In the genomic region with DNA sequence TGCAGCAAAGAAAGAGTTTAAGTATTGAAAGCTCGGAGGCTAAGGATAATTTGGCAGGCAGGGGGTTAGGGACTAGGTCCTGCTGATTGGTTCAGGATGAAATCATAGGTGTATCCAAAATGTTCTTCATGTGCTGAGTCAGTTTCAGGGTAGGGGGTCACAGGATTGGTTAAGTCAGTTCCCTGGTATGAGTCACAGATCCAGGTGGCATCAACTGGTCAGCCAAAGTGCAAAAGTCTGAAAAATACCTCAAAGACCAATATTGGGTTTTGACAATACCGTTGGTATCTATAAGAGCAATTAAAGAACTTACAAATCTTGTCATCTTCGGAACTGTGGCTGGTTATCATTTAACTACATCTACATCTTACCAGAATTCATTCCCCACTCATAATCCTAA, we compare ENCODE assay signal across 16 cellular contexts. TPM values are rescaled to one million over a fixed set of nuclear protein-coding genes. Genes with fewer than 3 reads are reported as not detected.
DNase-seq lines count a peak whose midpoint lies in the region; ATAC-seq and TF ChIP-seq lines count a peak whose summit lies in the region.
"Had no signal": no experiment of that assay in that cellular context is flagged by ENCODE, and none has a peak within 500 bp of the region (broad histone marks: within the 10 kb centered on the region; RNA-seq: fewer than 3 reads in every experiment).

No MANE protein-coding gene starts in this region.

- peak overlapping the region; percentile 71; the same call in 1 of the 2 replicates for H3K27ac ChIP-seq in DND-41 (ENCODE audit: low read length)
- H3K27ac ChIP-seq in naive thymus-derived CD4-positive, alpha-beta T cell (ENCODE audit: low read depth, low read length): peak overlapping the region; percentile 75
- H3K27ac ChIP-seq: BLaER1, cardiac muscle cell, stomach, VCaP had no signal

- H3K36me3 Mint-ChIP-seq in HFFc6 (ENCODE audit: low read depth): no peaks in the 10 kb centered on the region
- H3K36me3 Mint-ChIP-seq in activated T-helper 1 cell treated with anti-CD3 and anti-CD28 coated beads, Interleukin-12 subunit alpha, Interleukin-12 subunit beta, Interleukin-2, Interleukin-4 antibody, amounts not matched to agents 30 ng/mL and 10 ng/mL and 1 ng/mL, durations not matched to agents 14 hours and 24 hours and 36 hours (ENCODE audit: low read depth): peaks cover 10% of the 10 kb centered on the region
- peaks cover 0 to 39% (median 0%) of the 10 kb centered on the region in 5 donors for H3K36me3 Mint-ChIP-seq in naive thymus-derived CD4-positive, alpha-beta T cell

- no peaks in the 10 kb centered on the region for H3K36me3 ChIP-seq in DND-41 (ENCODE audit: insufficient read depth, low read length)
- H3K36me3 ChIP-seq in naive thymus-derived CD4-positive, alpha-beta T cell (ENCODE audit: control insufficient read depth in 2 of 3, insufficient read depth in 3 of 3, low read length in 3 of 3): no peaks in the 10 kb centered on the region
- H3K36me3 ChIP-seq: BLaER1, cardiac muscle cell, HAP-1, heart left ventricle, stomach had no signal

- H2AFZ ChIP-seq in DND-41 (ENCODE audit: low read depth, low read length): no peak overlapping the region; the same call in 1 of the 2 replicates

- H3K4me3 ChIP-seq in DND-41 (ENCODE audit: low read depth in 1 of 2, low read length in 2 of 2): no peak overlapping the region
- H3K4me3 ChIP-seq in naive thymus-derived CD4-positive, alpha-beta T cell (ENCODE audit: low read length): peak overlapping the region; percentile 31
- H3K4me3 ChIP-seq: BLaER1, cardiac muscle cell, HAP-1, heart left ventricle, stomach had no signal

- CTCF ChIA-PET in naive thymus-derived CD4-positive, alpha-beta T cell (lab: Charles Lee): interaction anchor here (0.7 to 6.2 kb wide), 8 partner anchors 12 to 48 kb away, joined by 4 to 66 read pairs (median 6); no protein-coding TSS in a partner anchor

- H3K27me3 ChIP-seq in DND-41 (ENCODE audit: insufficient read depth, low read length, poor library complexity): no peaks in the 10 kb centered on the region
- H3K27me3 ChIP-seq in naive thymus-derived CD4-positive, alpha-beta T cell (ENCODE audit: control insufficient read depth in 2 of 2, insufficient read depth in 2 of 2, low read length in 2 of 2): no peaks in the 10 kb centered on the region
- H3K27me3 ChIP-seq: BLaER1, cardiac muscle cell, stomach had no signal

- H4K20me1 ChIP-seq in DND-41 (ENCODE audit: insufficient read depth, low read length): no peaks in the 10 kb centered on the region
- H4K20me1 ChIP-seq: BLaER1 had no signal

- H3K9me3 Mint-ChIP-seq in HFFc6: no peaks in the 10 kb centered on the region
- H3K9me3 Mint-ChIP-seq in activated T-helper 1 cell treated with anti-CD3 and anti-CD28 coated beads, Interleukin-12 subunit alpha, Interleukin-12 subunit beta, Interleukin-2, Interleukin-4 antibody, amounts not matched to agents 30 ng/mL and 10 ng/mL and 1 ng/mL, durations not matched to agents 14 hours and 24 hours and 36 hours: peaks cover 16% of the 10 kb centered on the region
- H3K9me3 Mint-ChIP-seq in naive thymus-derived CD4-positive, alpha-beta T cell: peaks cover 0 to 12% (median 0%) of the 10 kb centered on the region in 11 donors

- DNase-seq in DND-41 (no peak), HFFc6 (no peak), NCI-H524 (lab: John Stamatoyannopoulos, UW) (no peak), DMS53 (lab: John Stamatoyannopoulos, UW) (no peak)
- no peak for DNase-seq in activated T-helper 1 cell treated with anti-CD3 and anti-CD28 coated beads, Interleukin-12 subunit alpha, Interleukin-12 subunit beta, Interleukin-2, Interleukin-4 antibody, amounts not matched to agents 30 ng/mL and 10 ng/mL and 1 ng/mL, durations not matched to agents 14 hours and 24 hours and 36 hours (ENCODE audit: low spot score)
- no peak for DNase-seq in naive thymus-derived CD4-positive, alpha-beta T cell
- DNase-seq: heart left ventricle, right cardiac atrium, stomach had no signal

- no peaks in the 10 kb centered on the region for H3K79me2 ChIP-seq in DND-41 (ENCODE audit: insufficient read depth, low read length)

- intact Hi-C loops in activated T-helper 1 cell treated with anti-CD3 and anti-CD28 coated beads, Interleukin-12 subunit alpha, Interleukin-12 subunit beta, Interleukin-2, Interleukin-4 antibody, amounts not matched to agents 30 ng/mL and 10 ng/mL and 1 ng/mL, durations not matched to agents 14 hours and 24 hours and 36 hours (cut with micrococcal nuclease): loop anchor here (1.0 to 2.0 kb wide), 4 partner anchors 17 to 1513 kb away; no protein-coding TSS in a partner anchor
- intact Hi-C loops in naive thymus-derived CD4-positive, alpha-beta T cell (cut with micrococcal nuclease): loop anchor here (1.0 to 10.0 kb wide), 4 partner anchors 32 to 323 kb away; no protein-coding TSS in a partner anchor

- no peak for TF ChIP-seq CTCF in DND-41 (IDR thresholded peaks at IDR 0.05; ENCODE audit: borderline replicate concordance, extremely low read depth, low read length, poor library complexity, severe bottlenecking)
- TF ChIP-seq CTCF in HFFc6 (IDR thresholded peaks at IDR 0.05): no peak

- H3K27ac Mint-ChIP-seq in HFFc6: peak overlapping the region; percentile 71
- H3K27ac Mint-ChIP-seq in activated T-helper 1 cell treated with anti-CD3 and anti-CD28 coated beads, Interleukin-12 subunit alpha, Interleukin-12 subunit beta, Interleukin-2, Interleukin-4 antibody, amounts not matched to agents 30 ng/mL and 10 ng/mL and 1 ng/mL, durations not matched to agents 14 hours and 24 hours and 36 hours: peak overlapping the region; percentile 92
- H3K27ac Mint-ChIP-seq in naive thymus-derived CD4-positive, alpha-beta T cell: peak overlapping the region; percentile 92 to 99 (median 96)

- peaks cover 48% of the 10 kb centered on the region for H3K4me1 Mint-ChIP-seq in HFFc6 (ENCODE audit: low read depth)
- peaks cover 72% of the 10 kb centered on the region for H3K4me1 Mint-ChIP-seq in activated T-helper 1 cell treated with anti-CD3 and anti-CD28 coated beads, Interleukin-12 subunit alpha, Interleukin-12 subunit beta, Interleukin-2, Interleukin-4 antibody, amounts not matched to agents 30 ng/mL and 10 ng/mL and 1 ng/mL, durations not matched to agents 14 hours and 24 hours and 36 hours (ENCODE audit: low read depth)
- peaks cover 33 to 68% (median 58%) of the 10 kb centered on the region in 7 donors for H3K4me1 Mint-ChIP-seq in naive thymus-derived CD4-positive, alpha-beta T cell

- H3K4me1 ChIP-seq in DND-41 (ENCODE audit: insufficient read depth, low read length): peaks cover 27% of the 10 kb centered on the region
- H3K4me1 ChIP-seq in naive thymus-derived CD4-positive, alpha-beta T cell (ENCODE audit: control insufficient read depth in 2 of 2, insufficient read depth in 2 of 2, low read length in 2 of 2): peaks cover 33 to 40% of the 10 kb centered on the region in 2 donors
- H3K4me1 ChIP-seq: HAP-1, stomach had no signal

- no peak overlapping the region for H3K9ac ChIP-seq in DND-41 (ENCODE audit: low read depth, low read length)
- H3K9ac ChIP-seq: BLaER1 had no signal

- no peak overlapping the region for H3K4me3 Mint-ChIP-seq in HFFc6
- H3K4me3 Mint-ChIP-seq in activated T-helper 1 cell treated with anti-CD3 and anti-CD28 coated beads, Interleukin-12 subunit alpha, Interleukin-12 subunit beta, Interleukin-2, Interleukin-4 antibody, amounts not matched to agents 30 ng/mL and 10 ng/mL and 1 ng/mL, durations not matched to agents 14 hours and 24 hours and 36 hours: peak overlapping the region; percentile 50
- peak overlapping the region; percentile 68 to 84 (median 76) for H3K4me3 Mint-ChIP-seq in naive thymus-derived CD4-positive, alpha-beta T cell

- H3K4me2 ChIP-seq in DND-41 (ENCODE audit: insufficient read depth, low read length): no peak overlapping the region

- POLR2A ChIA-PET in naive thymus-derived CD4-positive, alpha-beta T cell (lab: Charles Lee): interaction anchor here (1.0 to 4.5 kb wide), 13 partner anchors 8 to 99 kb away, joined by 3 to 85 read pairs (median 7); a partner anchor contains a TSS

- no peaks in the 10 kb centered on the region for H3K27me3 Mint-ChIP-seq in HFFc6 (ENCODE audit: insufficient read depth)
- H3K27me3 Mint-ChIP-seq in activated T-helper 1 cell treated with anti-CD3 and anti-CD28 coated beads, Interleukin-12 subunit alpha, Interleukin-12 subunit beta, Interleukin-2, Interleukin-4 antibody, amounts not matched to agents 30 ng/mL and 10 ng/mL and 1 ng/mL, durations not matched to agents 14 hours and 24 hours and 36 hours (ENCODE audit: insufficient read depth): no peaks in the 10 kb centered on the region
- peaks cover 0 to 8% (median 0%) of the 10 kb centered on the region in 5 donors for H3K27me3 Mint-ChIP-seq in naive thymus-derived CD4-positive, alpha-beta T cell

- no peak for ATAC-seq in DND-41 (ENCODE audit: insufficient read depth, low read depth)
- no peak for ATAC-seq in naive thymus-derived CD4-positive, alpha-beta T cell
- no peak for ATAC-seq in GM18517 (IDR thresholded peaks at IDR 0.05; ENCODE audit: unreplicated experiment)
- ATAC-seq: heart left ventricle, left lobe of liver, SK-N-SH treated with all-trans-retinoic acid at 6 μM for 48 hours had no signal

- no peaks in the 10 kb centered on the region for H3K9me3 ChIP-seq in DND-41 (ENCODE audit: insufficient read depth, low read length, severe bottlenecking)
- no peaks in the 10 kb centered on the region for H3K9me3 ChIP-seq in naive thymus-derived CD4-positive, alpha-beta T cell (ENCODE audit: control insufficient read depth in 2 of 3, low read length in 3 of 3)
- H3K9me3 ChIP-seq: HAP-1, heart left ventricle, stomach had no signal

RNA-seq across cellular contexts. Expression of a gene that starts 25.6 kb away (rescaled TPM):
- total RNA-seq in HFFc6 (2021; fragmentation: NEBNext Ultra II Directional; extraction: Animal tissue kit (Norgen Biotek cat#: 25700)): 10 to 100 TPM; 20.4 to 25.4 (median 23.9) TPM
- 8.4 and 11.9 TPM in 2 replicates for total RNA-seq in activated T-helper 1 cell treated with anti-CD3 and anti-CD28 coated beads, Interleukin-12 subunit alpha, Interleukin-12 subunit beta, Interleukin-2, Interleukin-4 antibody, amounts not matched to agents 30 ng/mL and 10 ng/mL and 1 ng/mL, durations not matched to agents 14 hours and 24 hours and 36 hours
- 10 to 100 TPM in 3 of 5 experiments, 1 to 10 TPM in 2; 4.2 to 13.7 (median 10.4) TPM for total RNA-seq in naive thymus-derived CD4-positive, alpha-beta T cell
- polyA plus RNA-seq in naive thymus-derived CD4-positive, alpha-beta T cell: 1 to 10 TPM; 1.3 to 2.5 TPM
